1 cellular context compared by ENCODE assay signal in the genomic region with DNA sequence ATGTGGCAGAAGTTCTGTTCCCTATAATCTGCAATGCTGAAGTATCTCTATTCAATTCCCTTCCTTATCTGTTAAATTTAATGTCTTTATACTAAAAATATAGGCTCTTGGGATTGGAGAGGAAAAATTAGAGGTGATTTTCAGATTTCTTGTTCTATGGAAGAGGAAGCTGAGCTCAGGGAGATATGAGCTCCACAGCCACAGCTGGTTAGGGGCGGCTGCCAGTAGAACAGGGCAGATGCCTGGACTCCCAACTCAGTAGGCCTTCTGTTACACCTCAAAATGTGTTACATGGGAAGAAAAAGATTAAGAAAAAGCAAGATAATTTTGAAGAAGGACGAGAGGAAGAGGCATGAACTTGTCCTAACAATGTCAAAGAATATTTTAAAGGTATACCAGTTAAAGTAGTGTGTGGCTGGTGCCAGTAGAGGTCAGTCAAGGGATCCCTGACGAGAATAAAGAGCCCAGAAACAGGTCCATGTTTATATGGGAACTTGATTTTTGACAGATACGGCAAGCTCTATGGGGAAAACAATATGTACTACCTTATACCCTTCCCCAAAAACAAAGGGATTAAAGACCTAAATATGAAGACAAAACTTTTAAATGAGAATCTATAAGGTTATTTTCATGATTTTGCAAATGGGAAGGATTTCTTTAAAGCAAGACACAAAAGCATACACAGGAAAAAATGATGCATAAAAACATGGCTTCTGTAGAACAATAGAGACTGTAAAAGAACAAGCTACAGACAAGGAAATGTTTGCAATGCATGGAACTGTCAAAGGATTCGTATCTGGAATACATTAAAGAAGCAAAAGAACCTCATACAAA.
TF ChIP-seq lines count a peak whose summit lies in the region.

No MANE protein-coding gene starts in this region.

TF ChIP-seq in GM12878, 131 proteins besides CTCF, POLR2A, EP300 and RAD21:
- 0 out of 2 replicates have a peak, but pooled peaks have one; percentile 29 for TF ChIP-seq NBN (IDR thresholded peaks at IDR 0.05)
- TF ChIP-seq SMC3 (IDR thresholded peaks at IDR 0.05; ENCODE audit: borderline replicate concordance, low read length) = peak; percentile 68; the same call in 1 of the 2 replicates
- TF ChIP-seq NR2F1 (conservative IDR thresholded peaks at IDR 0.05) = no peak
- TF ChIP-seq FOS (IDR thresholded peaks at IDR 0.05; ENCODE audit: borderline replicate concordance, extremely low read depth, insufficient read length) = no peak
- TF ChIP-seq RUNX3 (IDR thresholded peaks at IDR 0.05; ENCODE audit: low read length) = no peak
